Comparison of ENCODE assay signal across 1 cellular context in genomic region chr15:92949604-92950249, GRCh38.
A peak's percentile ranks its signal among the peaks of the same experiment; 100 is the strongest.
TF ChIP-seq lines count a peak whose summit lies in the region.

No MANE protein-coding gene starts in this region.

TF ChIP-seq in A549, 52 proteins besides CTCF, POLR2A, EP300 and RAD21 (continued from another document):
- TF ChIP-seq HES2 (IDR thresholded peaks at IDR 0.05) (peak; percentile 16; the same call in 1 of the 2 replicates), KDM5A (IDR thresholded peaks at IDR 0.05) (no peak), ELK1 (IDR thresholded peaks at IDR 0.05; ENCODE audit: low read depth, low read length) (no peak)
TF ChIP-seq in A549: peak in this region for 7.
